ENCODE assay signal across 11 cellular contexts in the genomic region with DNA sequence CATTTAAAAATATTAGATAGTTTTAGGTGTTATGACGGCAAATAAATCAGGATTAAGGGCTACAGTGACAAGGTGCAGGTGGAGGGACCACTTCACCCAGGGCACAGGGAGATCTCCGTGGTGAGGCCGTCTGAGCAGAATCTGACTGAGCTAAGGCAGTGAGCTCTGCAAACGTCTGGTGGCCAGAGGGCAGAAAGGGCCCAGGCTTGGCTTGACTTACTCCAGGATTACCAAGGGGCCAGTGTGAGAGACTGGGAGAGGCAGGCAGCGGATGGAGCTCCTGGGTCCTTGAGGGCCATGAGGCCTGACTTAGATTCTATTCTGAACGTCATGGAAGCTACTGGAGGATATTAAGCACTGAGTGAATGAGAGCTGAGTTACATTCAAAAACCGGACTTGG.
"Had no signal": no experiment of that assay in that cellular context is flagged by ENCODE, and none has a peak within 500 bp of the region (broad histone marks: within the 10 kb centered on the region; RNA-seq: fewer than 3 reads in every experiment).

No MANE protein-coding gene starts in this region.

- DNase-seq: activated CD4-positive, alpha-beta T cell treated with anti-CD3 and anti-CD28 coated beads, Interleukin-2, amount 50 U/mL, for 48 hours; activated CD8-positive, alpha-beta memory T cell treated with anti-CD3 and anti-CD28 coated beads, Interleukin-2, amount 50 U/mL, for 4 hours; activated gamma-delta T cell treated with Interleukin-2 at 50 U/mL for 16 hours; mammary epithelial cell; stimulated activated CD4-positive, alpha-beta T cell treated with anti-CD3 and anti-CD28 coated beads, Interleukin-15, amount 100 ng/mL, for 24 hours; stimulated activated CD4-positive, alpha-beta T cell treated with anti-CD3 and anti-CD28 coated beads, Interleukin-4, amount 100 ng/mL, for 1 hour; stimulated activated naive CD4-positive, alpha-beta T cell; substantia nigra; transverse colon had no signal

- H3K27me3 ChIP-seq: transverse colon had no signal

- ATAC-seq: left lobe of liver had no signal

- H3K27ac ChIP-seq: skin epidermis, transverse colon had no signal

- H3K36me3 ChIP-seq: transverse colon had no signal

- H3K4me3 ChIP-seq: skin epidermis, transverse colon had no signal

- H3K9me3 ChIP-seq: transverse colon had no signal
